In the genomic region with DNA sequence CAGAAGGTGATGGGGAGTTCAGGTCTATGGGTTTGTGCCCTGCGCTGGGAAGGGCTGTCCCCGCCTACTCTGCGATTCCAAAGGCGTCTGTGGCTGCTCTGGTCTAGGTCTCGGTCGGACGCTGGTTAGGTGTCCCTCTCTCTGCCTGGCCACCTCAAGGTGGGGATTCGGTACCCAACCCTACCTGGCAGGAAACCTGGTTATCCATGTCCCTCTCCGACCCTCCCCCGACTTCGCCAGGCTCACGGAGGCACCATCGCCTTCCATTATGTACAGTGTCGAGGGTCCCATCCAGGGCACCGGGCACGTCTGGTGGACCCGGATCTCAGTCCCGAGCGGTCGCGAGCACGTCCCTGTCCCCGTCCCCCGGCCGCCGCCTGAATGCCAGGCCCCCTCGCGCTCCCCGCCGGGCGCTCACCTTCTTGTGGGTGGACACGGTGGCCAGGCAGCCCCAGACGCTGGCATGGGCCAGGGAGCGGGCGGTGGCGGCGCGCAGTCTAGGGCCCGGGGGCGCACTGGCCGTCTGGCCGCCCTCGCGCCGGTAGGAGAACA, we compare ENCODE assay signal across 8 cellular contexts. TPM values are rescaled to one million over a fixed set of nuclear protein-coding genes. Genes with fewer than 3 reads are reported as not detected.
A peak's percentile ranks its signal among the peaks of the same experiment; 100 is the strongest.
DNase-seq lines count a peak whose midpoint lies in the region; ATAC-seq and TF ChIP-seq lines count a peak whose summit lies in the region.

No MANE protein-coding gene starts in this region.

- peak; percentile 61 to 64 for ATAC-seq in activated T-cell treated with anti-CD3 and anti-CD28 coated beads, Interleukin-2, amount 50 U/mL, for 4 hours
- no peak for ATAC-seq in HG03565 (IDR thresholded peaks at IDR 0.05; ENCODE audit: unreplicated experiment)

- H3K9me3 Mint-ChIP-seq in activated T-cell treated with anti-CD3 and anti-CD28 coated beads, Interleukin-2, amount 50 U/mL, for 4 hours, result no peaks in the 10 kb centered on the region

- no peak overlapping the region for H4K8ac ChIP-seq in mesendoderm (ENCODE audit: low read depth, low read length)

- H3K56ac ChIP-seq in mesendoderm (ENCODE audit: low read length), result peak overlapping the region; percentile 20

- TF ChIP-seq POLR2A in tibial nerve (IDR thresholded peaks at IDR 0.05), result no peak

- peaks cover 11% of the 10 kb centered on the region for H3K4me1 Mint-ChIP-seq in activated T-cell treated with anti-CD3 and anti-CD28 coated beads, Interleukin-2, amount 50 U/mL, for 4 hours (ENCODE audit: low read depth)

- H3K36me3 ChIP-seq in mesendoderm (ENCODE audit: control insufficient read depth, insufficient read depth, low read length), result no peaks in the 10 kb centered on the region
- no peaks in the 10 kb centered on the region for H3K36me3 ChIP-seq in tibial nerve

- no peaks in the 10 kb centered on the region for H3K9me3 ChIP-seq in tibial nerve

- no peak overlapping the region for H3K23ac ChIP-seq in mesendoderm (ENCODE audit: low read length)

- no peak overlapping the region for H2AK5ac ChIP-seq in mesendoderm (ENCODE audit: low read length)

- H3K4me3 Mint-ChIP-seq in activated T-cell treated with anti-CD3 and anti-CD28 coated beads, Interleukin-2, amount 50 U/mL, for 4 hours, result peak overlapping the region; percentile 52

- TF ChIP-seq EP300 in tibial nerve (IDR thresholded peaks at IDR 0.05), result no peak

- H2BK15ac ChIP-seq in mesendoderm (replicated peaks; ENCODE audit: low read depth), result no peak overlapping the region

- H3K79me1 ChIP-seq in mesendoderm (ENCODE audit: low read length), result no peaks in the 10 kb centered on the region

- H3K79me2 ChIP-seq in mesendoderm (ENCODE audit: control insufficient read depth, insufficient read depth, low read length), result no peaks in the 10 kb centered on the region

- H3K27ac ChIP-seq in coronary artery (no peak overlapping the region), mesendoderm (ENCODE audit: low read depth, low read length) (no peak overlapping the region), tibial nerve (no peak overlapping the region)

- TF ChIP-seq CTCF in coronary artery (IDR thresholded peaks at IDR 0.05), result no peak
- no peak for TF ChIP-seq CTCF in tibial nerve (IDR thresholded peaks at IDR 0.05)

- no peak overlapping the region for H2BK5ac ChIP-seq in mesendoderm (ENCODE audit: low read length)

- no CpG with 5 or more reads among the region's 45 CpGs for WGBS in mesendoderm (ENCODE audit: extremely low coverage, insufficient coverage, low lambda C conversion rate)
- WGBS in tibial nerve, 2 donors, result 6 to 12% methylated on average over 4 to 38 of the region's 45 CpGs

- no peak overlapping the region for H2BK120ac ChIP-seq in mesendoderm (ENCODE audit: low read depth, low read length)

- no peaks in the 10 kb centered on the region for H3K36me3 Mint-ChIP-seq in activated T-cell treated with anti-CD3 and anti-CD28 coated beads, Interleukin-2, amount 50 U/mL, for 4 hours (ENCODE audit: insufficient read depth)

- no peak overlapping the region for H3K4ac ChIP-seq in mesendoderm (ENCODE audit: low read depth, low read length)

- H3K4me3 ChIP-seq in coronary artery, result peak overlapping the region; percentile 71
- no peak overlapping the region for H3K4me3 ChIP-seq in mesendoderm (ENCODE audit: low read length)
- peak overlapping the region; percentile 10 to 52 (median 24) for H3K4me3 ChIP-seq in tibial nerve

- DNase-seq in activated T-cell treated with anti-CD3 and anti-CD28 coated beads, Interleukin-2, amount 50 U/mL, for 4 hours, result no peak
- DNase-seq in activated T-cell treated with anti-CD3 and anti-CD28 coated beads, Interleukin-2, amount 50 U/mL, for 1 hour, result no peak
- DNase-seq in coronary artery (ENCODE audit: low spot score) (no peak), mesendoderm (no peak), tibial nerve (ENCODE audit: low spot score in 2 of 2) (no peak), posterior vena cava (ENCODE audit: low spot score) (no peak)
- DNase-seq in activated effector memory CD4-positive, alpha-beta T cell treated with Interleukin-2 at 50 U/mL for 16 hours, result no peak

- H3K27me3 ChIP-seq in mesendoderm (ENCODE audit: insufficient read depth, low read length, poor library complexity) (peaks cover 17% of the 10 kb centered on the region), tibial nerve (peaks cover 0 to 66% of the 10 kb centered on the region in 2 donors)

- H3K4me1 ChIP-seq in mesendoderm (ENCODE audit: control insufficient read depth, low read depth, low read length) (no peaks in the 10 kb centered on the region), tibial nerve (peaks cover 0 to 18% (median 4%) of the 10 kb centered on the region in 4 donors)

- peaks cover 57% of the 10 kb centered on the region for H3K27me3 Mint-ChIP-seq in activated T-cell treated with anti-CD3 and anti-CD28 coated beads, Interleukin-2, amount 50 U/mL, for 4 hours (ENCODE audit: low read depth)

- H4K5ac ChIP-seq in mesendoderm (ENCODE audit: low read length), result no peak overlapping the region

- H3K4me2 ChIP-seq in mesendoderm (ENCODE audit: low read length), result peak overlapping the region; percentile 92

- H3K18ac ChIP-seq in mesendoderm (ENCODE audit: low read length), result no peak overlapping the region

- intact Hi-C loops in posterior vena cava (cut with DNase I), result no loop called here

- H3K9ac ChIP-seq in mesendoderm (ENCODE audit: low read length), result peak overlapping the region; percentile 2

RNA-seq across cellular contexts. Expression of a gene that starts 0.6 kb away (rescaled TPM):
- not detected for total RNA-seq in activated T-cell treated with anti-CD3 and anti-CD28 coated beads, Interleukin-2, amount 50 U/mL, for 4 hours
- 0.08 TPM for polyA plus RNA-seq in mesendoderm (2013, experiment 1 of 2)
- 0.08 TPM for polyA plus RNA-seq in mesendoderm (2013, experiment 2 of 2)
- total RNA-seq in tibial nerve, result not detected
- not detected for total RNA-seq in posterior vena cava
